In the genomic region with DNA sequence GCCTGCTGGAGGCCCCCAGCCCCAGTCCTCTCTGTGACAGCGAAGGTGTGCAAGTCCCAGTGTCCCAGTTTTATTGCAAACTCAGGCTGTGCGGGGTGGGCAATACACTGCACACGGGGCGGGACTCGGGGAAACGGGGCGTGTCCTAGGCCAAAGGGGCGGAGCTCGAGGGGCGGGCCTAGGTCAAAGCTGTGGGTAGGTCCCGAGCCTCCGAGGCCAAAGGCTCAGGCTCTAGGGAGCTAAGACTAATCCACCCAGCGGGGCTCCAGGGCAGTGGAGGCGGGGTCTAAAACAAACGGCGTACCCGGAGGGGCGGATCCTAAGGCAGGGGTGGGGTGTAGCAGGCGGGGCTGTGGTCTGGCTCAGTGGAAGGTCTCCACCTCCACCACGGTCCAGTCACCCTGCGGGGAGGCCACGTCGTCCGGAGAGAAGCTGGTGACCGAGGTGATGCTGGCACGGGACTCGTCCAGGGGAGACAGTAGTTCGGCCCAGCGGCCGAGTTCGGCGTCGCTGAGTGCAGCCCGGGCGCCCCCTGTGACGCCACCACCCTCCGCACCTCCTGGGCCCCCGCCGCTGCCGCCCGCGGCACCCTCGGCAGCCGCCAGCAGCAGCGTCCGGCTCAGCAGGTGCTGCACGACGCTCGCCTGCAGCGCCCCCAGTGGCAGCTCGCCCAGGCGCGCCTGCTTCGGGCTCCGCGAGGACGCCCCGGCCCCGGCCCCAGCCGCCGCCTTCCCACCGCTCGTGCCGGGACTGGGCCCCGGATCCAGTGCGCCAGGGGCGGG, we compare ENCODE assay signal across 1 cellular context.
TF ChIP-seq lines count a peak whose summit lies in the region.

No MANE protein-coding gene starts in this region.

TF ChIP-seq in GM23338, 12 proteins besides CTCF, POLR2A, EP300 and RAD21 (continued from another document):
- TF ChIP-seq, protein P1, sequence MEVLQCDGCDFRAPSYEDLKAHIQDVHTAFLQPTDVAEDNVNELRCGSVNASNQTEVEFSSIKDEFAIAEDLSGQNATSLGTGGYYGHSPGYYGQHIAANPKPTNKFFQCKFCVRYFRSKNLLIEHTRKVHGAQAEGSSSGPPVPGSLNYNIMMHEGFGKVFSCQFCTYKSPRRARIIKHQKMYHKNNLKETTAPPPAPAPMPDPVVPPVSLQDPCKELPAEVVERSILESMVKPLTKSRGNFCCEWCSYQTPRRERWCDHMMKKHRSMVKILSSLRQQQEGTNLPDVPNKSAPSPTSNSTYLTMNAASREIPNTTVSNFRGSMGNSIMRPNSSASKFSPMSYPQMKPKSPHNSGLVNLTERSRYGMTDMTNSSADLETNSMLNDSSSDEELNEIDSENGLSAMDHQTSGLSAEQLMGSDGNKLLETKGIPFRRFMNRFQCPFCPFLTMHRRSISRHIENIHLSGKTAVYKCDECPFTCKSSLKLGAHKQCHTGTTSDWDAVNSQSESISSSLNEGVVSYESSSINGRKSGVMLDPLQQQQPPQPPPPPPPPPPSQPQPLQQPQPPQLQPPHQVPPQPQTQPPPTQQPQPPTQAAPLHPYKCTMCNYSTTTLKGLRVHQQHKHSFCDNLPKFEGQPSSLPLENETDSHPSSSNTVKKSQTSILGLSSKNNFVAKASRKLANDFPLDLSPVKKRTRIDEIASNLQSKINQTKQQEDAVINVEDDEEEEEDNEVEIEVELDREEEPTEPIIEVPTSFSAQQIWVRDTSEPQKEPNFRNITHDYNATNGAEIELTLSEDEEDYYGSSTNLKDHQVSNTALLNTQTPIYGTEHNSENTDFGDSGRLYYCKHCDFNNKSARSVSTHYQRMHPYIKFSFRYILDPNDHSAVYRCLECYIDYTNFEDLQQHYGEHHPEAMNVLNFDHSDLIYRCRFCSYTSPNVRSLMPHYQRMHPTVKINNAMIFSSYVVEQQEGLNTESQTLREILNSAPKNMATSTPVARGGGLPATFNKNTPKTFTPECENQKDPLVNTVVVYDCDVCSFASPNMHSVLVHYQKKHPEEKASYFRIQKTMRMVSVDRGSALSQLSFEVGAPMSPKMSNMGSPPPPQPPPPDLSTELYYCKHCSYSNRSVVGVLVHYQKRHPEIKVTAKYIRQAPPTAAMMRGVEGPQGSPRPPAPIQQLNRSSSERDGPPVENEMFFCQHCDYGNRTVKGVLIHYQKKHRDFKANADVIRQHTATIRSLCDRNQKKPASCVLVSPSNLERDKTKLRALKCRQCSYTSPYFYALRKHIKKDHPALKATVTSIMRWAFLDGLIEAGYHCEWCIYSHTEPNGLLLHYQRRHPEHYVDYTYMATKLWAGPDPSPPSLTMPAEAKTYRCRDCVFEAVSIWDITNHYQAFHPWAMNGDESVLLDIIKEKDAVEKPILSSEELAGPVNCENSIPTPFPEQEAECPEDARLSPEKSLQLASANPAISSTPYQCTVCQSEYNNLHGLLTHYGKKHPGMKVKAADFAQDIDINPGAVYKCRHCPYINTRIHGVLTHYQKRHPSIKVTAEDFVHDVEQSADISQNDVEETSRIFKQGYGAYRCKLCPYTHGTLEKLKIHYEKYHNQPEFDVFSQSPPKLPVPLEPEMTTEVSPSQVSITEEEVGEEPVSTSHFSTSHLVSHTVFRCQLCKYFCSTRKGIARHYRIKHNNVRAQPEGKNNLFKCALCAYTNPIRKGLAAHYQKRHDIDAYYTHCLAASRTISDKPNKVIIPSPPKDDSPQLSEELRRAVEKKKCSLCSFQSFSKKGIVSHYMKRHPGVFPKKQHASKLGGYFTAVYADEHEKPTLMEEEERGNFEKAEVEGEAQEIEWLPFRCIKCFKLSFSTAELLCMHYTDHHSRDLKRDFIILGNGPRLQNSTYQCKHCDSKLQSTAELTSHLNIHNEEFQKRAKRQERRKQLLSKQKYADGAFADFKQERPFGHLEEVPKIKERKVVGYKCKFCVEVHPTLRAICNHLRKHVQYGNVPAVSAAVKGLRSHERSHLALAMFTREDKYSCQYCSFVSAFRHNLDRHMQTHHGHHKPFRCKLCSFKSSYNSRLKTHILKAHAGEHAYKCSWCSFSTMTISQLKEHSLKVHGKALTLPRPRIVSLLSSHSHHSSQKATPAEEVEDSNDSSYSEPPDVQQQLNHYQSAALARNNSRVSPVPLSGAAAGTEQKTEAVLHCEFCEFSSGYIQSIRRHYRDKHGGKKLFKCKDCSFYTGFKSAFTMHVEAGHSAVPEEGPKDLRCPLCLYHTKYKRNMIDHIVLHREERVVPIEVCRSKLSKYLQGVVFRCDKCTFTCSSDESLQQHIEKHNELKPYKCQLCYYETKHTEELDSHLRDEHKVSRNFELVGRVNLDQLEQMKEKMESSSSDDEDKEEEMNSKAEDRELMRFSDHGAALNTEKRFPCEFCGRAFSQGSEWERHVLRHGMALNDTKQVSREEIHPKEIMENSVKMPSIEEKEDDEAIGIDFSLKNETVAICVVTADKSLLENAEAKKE (CRISPR knock-in tag; IDR thresholded peaks at IDR 0.05): no peak
- TF ChIP-seq CREB1 (CRISPR knock-in tag; IDR thresholded peaks at IDR 0.05; ENCODE audit: low read depth) (no peak; the same call in 1 of the 2 replicates), EZH2 (IDR thresholded peaks at IDR 0.05; ENCODE audit: low read depth, unreplicated experiment) (no peak), ZNF114 (CRISPR knock-in tag; IDR thresholded peaks at IDR 0.05) (no peak), ZNF331 (CRISPR knock-in tag; IDR thresholded peaks at IDR 0.05; ENCODE audit: low read depth) (no peak), NANOG (IDR thresholded peaks at IDR 0.05; ENCODE audit: borderline replicate concordance) (no peak), EZH2phosphoT487 (IDR thresholded peaks at IDR 0.05; ENCODE audit: unreplicated experiment) (no peak)
- TF ChIP-seq, protein P2, sequence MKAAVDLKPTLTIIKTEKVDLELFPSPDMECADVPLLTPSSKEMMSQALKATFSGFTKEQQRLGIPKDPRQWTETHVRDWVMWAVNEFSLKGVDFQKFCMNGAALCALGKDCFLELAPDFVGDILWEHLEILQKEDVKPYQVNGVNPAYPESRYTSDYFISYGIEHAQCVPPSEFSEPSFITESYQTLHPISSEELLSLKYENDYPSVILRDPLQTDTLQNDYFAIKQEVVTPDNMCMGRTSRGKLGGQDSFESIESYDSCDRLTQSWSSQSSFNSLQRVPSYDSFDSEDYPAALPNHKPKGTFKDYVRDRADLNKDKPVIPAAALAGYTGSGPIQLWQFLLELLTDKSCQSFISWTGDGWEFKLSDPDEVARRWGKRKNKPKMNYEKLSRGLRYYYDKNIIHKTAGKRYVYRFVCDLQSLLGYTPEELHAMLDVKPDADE (IDR thresholded peaks at IDR 0.05): no peak
- TF ChIP-seq, protein P3, sequence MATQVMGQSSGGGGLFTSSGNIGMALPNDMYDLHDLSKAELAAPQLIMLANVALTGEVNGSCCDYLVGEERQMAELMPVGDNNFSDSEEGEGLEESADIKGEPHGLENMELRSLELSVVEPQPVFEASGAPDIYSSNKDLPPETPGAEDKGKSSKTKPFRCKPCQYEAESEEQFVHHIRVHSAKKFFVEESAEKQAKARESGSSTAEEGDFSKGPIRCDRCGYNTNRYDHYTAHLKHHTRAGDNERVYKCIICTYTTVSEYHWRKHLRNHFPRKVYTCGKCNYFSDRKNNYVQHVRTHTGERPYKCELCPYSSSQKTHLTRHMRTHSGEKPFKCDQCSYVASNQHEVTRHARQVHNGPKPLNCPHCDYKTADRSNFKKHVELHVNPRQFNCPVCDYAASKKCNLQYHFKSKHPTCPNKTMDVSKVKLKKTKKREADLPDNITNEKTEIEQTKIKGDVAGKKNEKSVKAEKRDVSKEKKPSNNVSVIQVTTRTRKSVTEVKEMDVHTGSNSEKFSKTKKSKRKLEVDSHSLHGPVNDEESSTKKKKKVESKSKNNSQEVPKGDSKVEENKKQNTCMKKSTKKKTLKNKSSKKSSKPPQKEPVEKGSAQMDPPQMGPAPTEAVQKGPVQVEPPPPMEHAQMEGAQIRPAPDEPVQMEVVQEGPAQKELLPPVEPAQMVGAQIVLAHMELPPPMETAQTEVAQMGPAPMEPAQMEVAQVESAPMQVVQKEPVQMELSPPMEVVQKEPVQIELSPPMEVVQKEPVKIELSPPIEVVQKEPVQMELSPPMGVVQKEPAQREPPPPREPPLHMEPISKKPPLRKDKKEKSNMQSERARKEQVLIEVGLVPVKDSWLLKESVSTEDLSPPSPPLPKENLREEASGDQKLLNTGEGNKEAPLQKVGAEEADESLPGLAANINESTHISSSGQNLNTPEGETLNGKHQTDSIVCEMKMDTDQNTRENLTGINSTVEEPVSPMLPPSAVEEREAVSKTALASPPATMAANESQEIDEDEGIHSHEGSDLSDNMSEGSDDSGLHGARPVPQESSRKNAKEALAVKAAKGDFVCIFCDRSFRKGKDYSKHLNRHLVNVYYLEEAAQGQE (IDR thresholded peaks at IDR 0.05; ENCODE audit: unreplicated experiment): no peak
